ENCODE assay signal across 23 cellular contexts in the genomic region with DNA sequence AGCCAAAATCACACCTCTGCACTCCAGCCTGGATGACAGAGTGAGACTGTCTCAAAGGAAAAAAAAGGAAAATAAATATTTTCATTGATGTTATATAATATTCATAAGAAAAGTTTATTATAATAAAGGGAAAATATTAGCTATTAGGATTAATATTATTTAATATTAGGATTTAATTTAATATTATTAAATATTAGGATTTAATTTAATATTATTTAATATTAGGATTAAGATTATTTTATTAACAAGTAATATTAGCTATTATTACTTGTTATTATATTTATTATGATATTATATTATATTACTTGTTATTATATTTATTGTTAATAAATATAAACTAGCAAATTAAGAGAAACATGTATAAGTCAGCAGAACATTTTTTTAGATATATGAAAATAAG.
"Had no signal": no experiment of that assay in that cellular context is flagged by ENCODE, and none has a peak within 500 bp of the region (broad histone marks: within the 10 kb centered on the region; RNA-seq: fewer than 3 reads in every experiment).

No MANE protein-coding gene starts in this region.

- H3K4me3 ChIP-seq: MG63, PC-9, Peyer's patch, SJSA1, SK-N-MC had no signal

- ATAC-seq: HepG2 had no signal

- H3K27ac ChIP-seq: PC-9, Peyer's patch, SJSA1, SK-N-MC had no signal

- H2AFZ ChIP-seq: PC-9 had no signal

- FAIRE-seq: HepG2 had no signal

- H3K9me3 ChIP-seq: MG63, Peyer's patch, SJSA1 had no signal

- H3K4me1 ChIP-seq: Peyer's patch, SJSA1 had no signal

- H3K36me3 ChIP-seq: MG63, Peyer's patch, SJSA1 had no signal

- DNase-seq: IMR-90, Karpas-422, KG1, MG63, NCI-H1092 treated with DMSO at 0.1 percent for 48 hours, NCI-H1436, NCI-H187, NCI-H2029, NCI-H2081 treated with DMSO at 0.1 percent for 48 hours, NCI-H2171, NCI-H226, NCI-H446, NCI-H510A, NCI-H524 treated with DMSO at 0.1 percent for 48 hours, NCI-H774, PC-9, Peyer's patch, Right ventricle myocardium superior, RPMI8226, SIG-M5 had no signal

- H3K27me3 ChIP-seq: MG63, Peyer's patch, SJSA1 had no signal

- H3K4me2 ChIP-seq: PC-9 had no signal
